In genomic region chr2:205612661-205613060, GRCh38 we compare ENCODE assay signal across 11 cellular contexts.
A peak's percentile ranks its signal among the peaks of the same experiment; 100 is the strongest.
DNase-seq lines count a peak whose midpoint lies in the region; ATAC-seq and TF ChIP-seq lines count a peak whose summit lies in the region.
"Had no signal": no experiment of that assay in that cellular context is flagged by ENCODE, and none has a peak within 500 bp of the region (broad histone marks: within the 10 kb centered on the region; RNA-seq: fewer than 3 reads in every experiment).

No MANE protein-coding gene starts in this region.

- H3K4me3 ChIP-seq in right lobe of liver: no peak overlapping the region
- H3K4me3 ChIP-seq: tibial artery had no signal

- H3K36me3 ChIP-seq in right lobe of liver: no peaks in the 10 kb centered on the region

- H3K4me1 Mint-ChIP-seq in activated CD8-positive, alpha-beta T cell treated with anti-CD3 and anti-CD28 coated beads, Interleukin-2, amount 10 ng/mL, durations not matched to agents 7 days and 5 days (ENCODE audit: low read depth): peaks cover 47% of the 10 kb centered on the region
- no peaks in the 10 kb centered on the region for H3K4me1 Mint-ChIP-seq in immature natural killer cell

- peak; percentile 91 for ATAC-seq in activated CD8-positive, alpha-beta T cell treated with anti-CD3 and anti-CD28 coated beads, Interleukin-2, amount 10 ng/mL, durations not matched to agents 7 days and 5 days
- no peak for ATAC-seq in HG03521 (IDR thresholded peaks at IDR 0.05; ENCODE audit: unreplicated experiment)
- ATAC-seq in right lobe of liver: no peak

- WGBS in right lobe of liver (ENCODE audit: insufficient coverage, low coverage, low lambda C conversion rate, missing lambda C conversion rate): 70% methylated on average over 5 of the region's 5 CpGs

- H3K27me3 Mint-ChIP-seq in activated CD8-positive, alpha-beta T cell treated with anti-CD3 and anti-CD28 coated beads, Interleukin-2, amount 10 ng/mL, durations not matched to agents 7 days and 5 days (ENCODE audit: low read depth): peaks cover 14% of the 10 kb centered on the region
- peaks cover 3 to 6% (median 4%) of the 10 kb centered on the region in 3 donors for H3K27me3 Mint-ChIP-seq in immature natural killer cell (ENCODE audit: low read depth in 3 of 3)
- H3K27me3 Mint-ChIP-seq: progenitor cell of endocrine pancreas had no signal

- H3K4me3 Mint-ChIP-seq in activated CD8-positive, alpha-beta T cell treated with anti-CD3 and anti-CD28 coated beads, Interleukin-2, amount 10 ng/mL, durations not matched to agents 7 days and 5 days: peak overlapping the region; percentile 40
- H3K4me3 Mint-ChIP-seq in immature natural killer cell: peak overlapping the region in 1 of 5 donors; percentile 33

- H3K27me3 ChIP-seq in right lobe of liver: no peaks in the 10 kb centered on the region
- H3K27me3 ChIP-seq: tibial artery had no signal

- in situ Hi-C loops in KBM-7 (cut with MboI; ENCODE audit: low pct_unique_long_range_greater_than_20kb, low sequenced_read_pairs): no loop called here

- no peak overlapping the region for H3K27ac ChIP-seq in right lobe of liver
- H3K27ac ChIP-seq: tibial artery had no signal

- H3K27ac Mint-ChIP-seq in activated CD8-positive, alpha-beta T cell treated with anti-CD3 and anti-CD28 coated beads, Interleukin-2, amount 10 ng/mL, durations not matched to agents 7 days and 5 days: no peak overlapping the region
- no peak overlapping the region for H3K27ac Mint-ChIP-seq in immature natural killer cell
- H3K27ac Mint-ChIP-seq: progenitor cell of endocrine pancreas had no signal

- H3K9me3 ChIP-seq in right lobe of liver: no peaks in the 10 kb centered on the region
- H3K9me3 ChIP-seq: tibial artery had no signal

- intact Hi-C loops in right lobe of liver (cut with DNase I): no loop called here

- TF ChIP-seq POLR2A in right lobe of liver (IDR thresholded peaks at IDR 0.05): no peak

- peaks cover 3% of the 10 kb centered on the region for H3K9me3 Mint-ChIP-seq in activated CD8-positive, alpha-beta T cell treated with anti-CD3 and anti-CD28 coated beads, Interleukin-2, amount 10 ng/mL, durations not matched to agents 7 days and 5 days (ENCODE audit: insufficient read depth)
- H3K9me3 Mint-ChIP-seq in immature natural killer cell: peaks cover 0 to 4% (median 0%) of the 10 kb centered on the region in 6 donors

- TF ChIP-seq CTCF in right lobe of liver (IDR thresholded peaks at IDR 0.05): no peak

- CTCF ChIA-PET in activated CD8-positive, alpha-beta T cell treated with anti-CD3 and anti-CD28 coated beads, Interleukin-2, amount 10 ng/mL, durations not matched to agents 7 days and 5 days (lab: Charles Lee): interaction anchor here (1.4 kb wide), 1 partner anchor 1467 kb away, joined by 4 read pairs; no protein-coding TSS in a partner anchor

- POLR2A ChIA-PET in activated CD8-positive, alpha-beta T cell treated with anti-CD3 and anti-CD28 coated beads, Interleukin-2, amount 10 ng/mL, durations not matched to agents 7 days and 5 days (lab: Charles Lee): no interaction called here

- DNase-seq in KBM-7: peak; percentile 68
- DNase-seq in activated CD8-positive, alpha-beta T cell treated with anti-CD3 and anti-CD28 coated beads, Interleukin-2, amount 10 ng/mL, durations not matched to agents 7 days and 5 days: peak; percentile 73
- DNase-seq in iPS-NIHi7 (ENCODE audit: extremely low spot score): peak; percentile 36
- peak; percentile 8 for DNase-seq in stimulated activated CD8-positive, alpha-beta memory T cell treated with anti-CD3 and anti-CD28 coated beads, Interleukin-15, amount 100 ng/mL, for 24 hours (ENCODE audit: low read depth)
- no peak for DNase-seq in immature natural killer cell
- DNase-seq in right lobe of liver: no peak
- no peak for DNase-seq in NCI-H2227 (lab: John Stamatoyannopoulos, UW; ENCODE audit: unreplicated experiment)
- DNase-seq: amygdala, tibial artery had no signal

- H3K4me1 ChIP-seq in right lobe of liver: no peaks in the 10 kb centered on the region
- H3K4me1 ChIP-seq: tibial artery had no signal

- H3K36me3 Mint-ChIP-seq in activated CD8-positive, alpha-beta T cell treated with anti-CD3 and anti-CD28 coated beads, Interleukin-2, amount 10 ng/mL, durations not matched to agents 7 days and 5 days (ENCODE audit: low read depth): peaks cover 4% of the 10 kb centered on the region
- H3K36me3 Mint-ChIP-seq in immature natural killer cell: no peaks in the 10 kb centered on the region

Comparison
In these comparisons a context has a peak if more than half of its experiments do, and no peak if none do; other contexts are left out.
1. DNase-seq: peak in KBM-7 (single experiment), activated CD8-positive, alpha-beta T cell treated with anti-CD3 and anti-CD28 coated beads, Interleukin-2, amount 10 ng/mL, durations not matched to agents 7 days and 5 days (single experiment), iPS-NIHi7 (single experiment) and stimulated activated CD8-positive, alpha-beta memory T cell treated with anti-CD3 and anti-CD28 coated beads, Interleukin-15, amount 100 ng/mL, for 24 hours (single experiment); none in immature natural killer cell (0 of 3), right lobe of liver (0 of 3) and NCI-H2227 (single experiment).